Comparison of ENCODE assay signal across 8 cellular contexts in the genomic region with DNA sequence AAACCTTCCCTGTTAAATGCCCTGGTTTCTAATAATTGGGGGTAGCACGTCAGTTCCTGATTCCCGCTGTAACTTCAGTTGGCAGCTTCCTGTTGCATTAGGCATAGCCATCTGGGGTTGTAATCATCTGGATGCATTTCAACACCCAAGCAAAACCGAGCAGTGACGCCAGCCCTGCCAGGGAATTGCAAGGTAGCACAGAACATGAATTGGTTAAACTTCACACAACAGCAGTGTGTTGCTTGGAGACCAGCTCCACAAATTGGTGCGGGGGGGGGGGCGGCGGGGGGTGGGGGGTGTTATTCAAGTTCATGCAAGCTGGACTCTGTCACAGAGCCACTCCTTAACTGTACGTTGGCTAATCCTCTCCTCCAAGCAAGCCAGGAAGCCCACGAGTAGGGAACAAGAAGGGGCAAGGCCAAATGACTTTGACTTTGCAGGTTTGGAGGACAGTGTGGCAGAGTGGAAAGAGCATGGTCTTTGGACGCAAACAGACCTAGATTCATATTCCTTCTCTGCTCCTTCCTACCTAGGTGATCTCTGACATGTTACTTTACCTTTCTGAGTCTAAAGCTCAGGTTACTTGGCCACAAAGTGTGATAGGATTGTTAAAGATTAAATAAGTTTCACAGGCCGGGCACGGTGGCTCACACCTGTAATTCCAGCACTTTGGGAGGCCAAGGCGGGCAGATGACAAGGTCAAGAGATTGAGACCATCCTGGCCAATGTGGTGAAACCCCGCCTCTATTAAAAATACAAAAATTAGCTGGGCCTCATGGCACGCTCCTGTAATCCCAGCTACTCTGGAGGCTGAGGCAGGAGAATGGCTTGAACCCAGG. TPM values are rescaled to one million over a fixed set of nuclear protein-coding genes. Genes with fewer than 3 reads are reported as not detected.
DNase-seq lines count a peak whose midpoint lies in the region; ATAC-seq and TF ChIP-seq lines count a peak whose summit lies in the region.

No MANE protein-coding gene starts in this region.

- no peaks in the 10 kb centered on the region for H3K27me3 ChIP-seq in heart right ventricle

- no peaks in the 10 kb centered on the region for H3K9me3 Mint-ChIP-seq in activated naive CD8-positive, alpha-beta T cell (ENCODE audit: low read depth)

- intact Hi-C loops in heart right ventricle (cut with DNase I) = loop anchor here in 2 of 10 donors (10.0 kb wide), 2 partner anchors 145 to 265 kb away; a partner anchor contains a TSS

- peaks cover 38% of the 10 kb centered on the region for H3K4me1 Mint-ChIP-seq in activated naive CD8-positive, alpha-beta T cell (ENCODE audit: low read depth)

- H3K4me3 ChIP-seq in heart right ventricle = peak overlapping the region in 4 of 10 donors; percentile 13 to 33 (median 18)

- peak overlapping the region; percentile 46 for H3K4me3 Mint-ChIP-seq in activated naive CD8-positive, alpha-beta T cell

- TF ChIP-seq CTCF in heart right ventricle (IDR thresholded peaks at IDR 0.05) = no peak

- H3K27ac ChIP-seq in heart right ventricle = peak overlapping the region in 7 of 10 donors; percentile 37 to 68 (median 52)

- DNase-seq in COR-L47 (lab: John Stamatoyannopoulos, UW) (peak; percentile 8), NCI-H1092 treated with DMSO at 0.1 percent for 48 hours (lab: John Stamatoyannopoulos, UW) (peak; percentile 60), heart right ventricle (peak; percentile 58 to 79), putamen (ENCODE audit: low spot score) (peak; percentile 17), epidermal melanocyte (ENCODE audit: insufficient read length, low spot score) (no peak), NK-92 (lab: John Stamatoyannopoulos, UW; ENCODE audit: unreplicated experiment) (no peak)

- no peaks in the 10 kb centered on the region for H3K9me3 ChIP-seq in heart right ventricle

- no peaks in the 10 kb centered on the region for H3K27me3 Mint-ChIP-seq in activated naive CD8-positive, alpha-beta T cell

- ATAC-seq in heart right ventricle (peak; percentile 71 to 96 (median 88)), GM21515 (IDR thresholded peaks at IDR 0.05; ENCODE audit: unreplicated experiment) (no peak)

- peaks cover 0 to 25% (median 6%) of the 10 kb centered on the region in 9 donors for H3K4me1 ChIP-seq in heart right ventricle

- WGBS in heart right ventricle, 2 donors = 38% methylated on average over 15 of the region's 15 CpGs

- H3K36me3 Mint-ChIP-seq in activated naive CD8-positive, alpha-beta T cell = peaks cover 12% of the 10 kb centered on the region

- peak overlapping the region; percentile 73 for H3K27ac Mint-ChIP-seq in activated naive CD8-positive, alpha-beta T cell

- H3K36me3 ChIP-seq in heart right ventricle = peaks cover 0 to 8% (median 0%) of the 10 kb centered on the region in 9 donors

RNA-seq across cellular contexts. Expression of a gene that starts 4.7 kb away (rescaled TPM):
- total RNA-seq in heart right ventricle = 1 to 10 TPM in 1 of 10 donors, under 1 TPM in 7, not detected in 2; 0.11 to 1.3 (median 0.19) TPM
- polyA plus RNA-seq in heart right ventricle = under 1 TPM; 0.03 to 0.15 TPM

RNA-seq across cellular contexts. Expression of a gene that starts 25.7 kb away (rescaled TPM):
- total RNA-seq in heart right ventricle = 10 to 100 TPM; 11.2 to 19.4 (median 12.7) TPM
- 1 to 10 TPM in 1 of 2 donors, under 1 TPM in 1; 0.51 to 1.8 TPM for polyA plus RNA-seq in heart right ventricle

RNA-seq across cellular contexts. Expression of a gene that starts 25.7 kb away (rescaled TPM):
- total RNA-seq in heart right ventricle = 10 to 100 TPM; 37.4 to 63.8 (median 41.9) TPM
- polyA plus RNA-seq in heart right ventricle = 10 to 100 TPM; 25.3 to 48.6 TPM

Comparison
In these comparisons a context has a peak if more than half of its experiments do, and no peak if none do; other contexts are left out.
1. DNase-seq: peak in COR-L47 (single experiment), NCI-H1092 treated with DMSO at 0.1 percent for 48 hours (single experiment), heart right ventricle (2 of 2) and putamen (single experiment); none in epidermal melanocyte (single experiment) and NK-92 (single experiment).